In genomic region chr2:161238559-161239415, GRCh38 we compare ENCODE assay signal across 8 cellular contexts.
DNase-seq lines count a peak whose midpoint lies in the region; ATAC-seq, FAIRE-seq and TF ChIP-seq lines count a peak whose summit lies in the region.

No MANE protein-coding gene starts in this region.

- no peak overlapping the region for H3K27ac ChIP-seq in KMS-11

- H2AFZ ChIP-seq in KMS-11 (ENCODE audit: low read depth): peak overlapping the region; percentile 69; the same call in 1 of the 2 replicates

- no peaks in the 10 kb centered on the region for H3K36me3 ChIP-seq in KMS-11 (ENCODE audit: insufficient read depth)
- peaks cover 2% of the 10 kb centered on the region for H3K36me3 ChIP-seq in bronchial epithelial cell (ENCODE audit: control insufficient read depth, insufficient read depth, low read length)

- DNase-seq in COR-L47 (lab: John Stamatoyannopoulos, UW) (peak; percentile 71), bronchial epithelial cell (ENCODE audit: low read depth) (peak; percentile 36), iPS-NIHi11 (ENCODE audit: low spot score) (peak; percentile 82), sciatic nerve (ENCODE audit: low spot score) (peak; percentile 80), NK-92 (lab: John Stamatoyannopoulos, UW; ENCODE audit: unreplicated experiment) (no peak)

- ATAC-seq in GM19467 (IDR thresholded peaks at IDR 0.05; ENCODE audit: unreplicated experiment) (peak; percentile 34), sciatic nerve (peak; percentile 85)

- TF ChIP-seq CTCF in KMS-11 (conservative IDR thresholded peaks at IDR 0.05; ENCODE audit: low read depth, low read length) (no peak), WI38 (IDR thresholded peaks at IDR 0.05; ENCODE audit: low read depth, low read length) (no peak), bronchial epithelial cell (IDR thresholded peaks at IDR 0.05; ENCODE audit: insufficient read depth, low read length, severe bottlenecking) (no peak)

- no peaks in the 10 kb centered on the region for H4K20me1 ChIP-seq in KMS-11 (ENCODE audit: insufficient read depth)

- no peaks in the 10 kb centered on the region for H3K79me2 ChIP-seq in KMS-11 (ENCODE audit: insufficient read depth, low read depth)

- H3K4me2 ChIP-seq in KMS-11: no peak overlapping the region

- no peak for FAIRE-seq in bronchial epithelial cell (lab: Jason Lieb, UNC)

- intact Hi-C loops in sciatic nerve (cut with DNase I): no loop called here

- H3K27me3 ChIP-seq in KMS-11 (ENCODE audit: insufficient read depth, low read depth) (no peaks in the 10 kb centered on the region), bronchial epithelial cell (ENCODE audit: control insufficient read depth, insufficient read depth, low read length) (no peaks in the 10 kb centered on the region)

- peaks cover 8% of the 10 kb centered on the region for H3K4me1 ChIP-seq in KMS-11 (ENCODE audit: low read depth, poor library complexity, severe bottlenecking)

- H3K9ac ChIP-seq in KMS-11: no peak overlapping the region

- H3K4me3 ChIP-seq in KMS-11 (IDR thresholded peaks at IDR 0.05; ENCODE audit: insufficient read depth, low read depth, low read length): no peak overlapping the region
- peak overlapping the region; percentile 64 for H3K4me3 ChIP-seq in WI38 (ENCODE audit: low read depth, low read length)
- peak overlapping the region; percentile 56 for H3K4me3 ChIP-seq in bronchial epithelial cell (ENCODE audit: low read depth, low read length)
